ENCODE assay signal across 26 cellular contexts in the genomic region with DNA sequence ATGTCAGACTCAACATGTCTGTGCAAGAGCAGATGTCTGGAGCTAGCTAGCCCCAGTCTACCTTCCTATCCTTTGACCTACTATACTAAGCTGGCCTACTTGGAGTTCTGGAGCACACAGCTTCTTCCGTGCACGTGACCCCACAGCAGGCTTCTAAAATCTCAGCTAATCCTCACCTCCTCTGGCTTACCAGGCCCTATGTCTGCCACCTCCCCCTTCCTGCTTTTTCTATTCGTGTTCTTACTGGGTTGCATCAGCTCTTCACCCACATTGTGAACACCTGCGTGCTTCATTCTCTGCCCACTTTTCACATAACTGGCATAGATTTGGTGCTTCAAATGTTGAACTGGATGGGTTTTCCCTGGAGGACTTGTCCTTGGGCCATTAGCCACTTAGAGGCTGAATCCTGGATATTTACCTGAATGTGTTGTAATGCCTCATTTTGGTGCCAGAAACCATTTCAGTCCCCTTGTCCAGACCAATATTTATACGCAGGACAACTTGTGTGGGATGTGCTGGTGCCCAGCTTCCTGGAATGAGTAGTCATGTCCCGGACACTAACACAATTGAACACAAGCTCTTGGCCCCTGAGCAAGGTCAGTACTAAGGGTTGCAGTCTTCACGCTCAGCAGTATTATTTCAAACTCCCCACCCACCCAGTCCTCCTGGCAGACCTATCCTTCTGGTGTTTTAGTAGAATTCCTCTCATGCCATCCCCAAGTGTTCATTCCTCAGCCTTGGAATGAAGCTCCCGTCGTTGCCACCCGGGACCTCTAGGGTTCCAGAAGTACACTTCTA. TPM values are rescaled to one million over a fixed set of nuclear protein-coding genes. Genes with fewer than 3 reads are reported as not detected.
DNase-seq lines count a peak whose midpoint lies in the region; ATAC-seq, FAIRE-seq and TF ChIP-seq lines count a peak whose summit lies in the region.
"Had no signal": no experiment of that assay in that cellular context is flagged by ENCODE, and none has a peak within 500 bp of the region (broad histone marks: within the 10 kb centered on the region; RNA-seq: fewer than 3 reads in every experiment).

No MANE protein-coding gene starts in this region.

- in situ Hi-C loops in HepG2 (cut with HindIII; ENCODE audit: extremely low pct_ligation_motif_present, low pct_unique_long_range_greater_than_20kb) (no loop called here), mammary epithelial cell (cut with MboI; ENCODE audit: low sequenced_read_pairs in 2 of 2) (no loop called here)

- H3K27ac ChIP-seq in liver (ENCODE audit: low read depth in 1 of 2, low read length in 2 of 2) (peak overlapping the region; percentile 58 to 67), HepG2 (ENCODE audit: extremely low read length, insufficient read depth, low read length) (no peak overlapping the region), lung (ENCODE audit: low read depth in 1 of 2, low read length in 1 of 2) (peak overlapping the region in 1 of 2 donors; percentile 23), stomach (peak overlapping the region in 3 of 5 donors; percentile 46 to 64 (median 53)), mammary epithelial cell (ENCODE audit: insufficient read depth, low read depth, low read length) (no peak overlapping the region)
- H3K27ac ChIP-seq: BLaER1, thoracic aorta, VCaP had no signal

- no peak for FAIRE-seq in HepG2 (lab: Jason Lieb, UNC)

- H3K36me3 ChIP-seq in liver (ENCODE audit: control insufficient read depth in 4 of 4, insufficient read depth in 3 of 4, low read depth in 1 of 4, low read length in 3 of 4) (no peaks in the 10 kb centered on the region), HepG2 (replicated peaks in 1 of 2; ENCODE audit: control insufficient read depth in 1 of 2, insufficient read depth in 2 of 2, low read length in 2 of 2) (no peaks in the 10 kb centered on the region), lung (ENCODE audit: control insufficient read depth in 2 of 2, insufficient read depth in 2 of 2, low read length in 2 of 2) (no peaks in the 10 kb centered on the region), stomach (no peaks in the 10 kb centered on the region), mammary epithelial cell (ENCODE audit: insufficient read depth, low read length) (no peaks in the 10 kb centered on the region)
- H3K36me3 ChIP-seq: BLaER1, gastrocnemius medialis, thoracic aorta had no signal

- H3K4me1 ChIP-seq in liver (ENCODE audit: control insufficient read depth in 4 of 4, insufficient read depth in 4 of 4, low read length in 3 of 4) (peaks cover 19 to 51% (median 43%) of the 10 kb centered on the region in 4 donors), HepG2 (ENCODE audit: insufficient read depth, low read length) (no peaks in the 10 kb centered on the region), lung (ENCODE audit: control insufficient read depth in 2 of 2, insufficient read depth in 2 of 2, low read length in 2 of 2) (peaks cover 0 to 3% of the 10 kb centered on the region in 2 donors), stomach (peaks cover 37 to 92% (median 74%) of the 10 kb centered on the region in 4 donors), mammary epithelial cell (ENCODE audit: insufficient read depth, low read length) (no peaks in the 10 kb centered on the region)

- no peaks in the 10 kb centered on the region for H3K27me3 Mint-ChIP-seq in activated CD8-positive, alpha-beta memory T cell treated with anti-CD3 and anti-CD28 coated beads, Interleukin-2, amount 10 ng/mL, durations not matched to agents 7 days and 5 days
- H3K27me3 Mint-ChIP-seq: effector memory CD8-positive, alpha-beta T cell had no signal

- peaks cover 46% of the 10 kb centered on the region for H3K36me3 Mint-ChIP-seq in activated CD8-positive, alpha-beta memory T cell treated with anti-CD3 and anti-CD28 coated beads, Interleukin-2, amount 10 ng/mL, durations not matched to agents 7 days and 5 days
- H3K36me3 Mint-ChIP-seq: brain had no signal

- TF ChIP-seq CTCF in liver (IDR thresholded peaks at IDR 0.05; ENCODE audit: low read depth, low read length, missing input control) = no peak
- no peak for TF ChIP-seq CTCF in HepG2 (CRISPR knock-in tag; IDR thresholded peaks at IDR 0.05)
- no peak for TF ChIP-seq CTCF in lung (IDR thresholded peaks at IDR 0.05; ENCODE audit: control extremely low read depth, extremely low read depth)
- no peak for TF ChIP-seq CTCF in stomach (IDR thresholded peaks at IDR 0.05)
- no peak for TF ChIP-seq CTCF in mammary epithelial cell (conservative IDR thresholded peaks at IDR 0.05 in 1 of 2, IDR thresholded peaks at IDR 0.05 in 1 of 2; ENCODE audit: extremely low read depth in 1 of 2, insufficient read depth in 1 of 2, low read depth in 1 of 2, low read length in 2 of 2)

- TF ChIP-seq EP300 in HepG2 (IDR thresholded peaks at IDR 0.05; ENCODE audit: low read depth in 2 of 2, low read length in 2 of 2) (no peak), HepG2 (CRISPR knock-in tag; IDR thresholded peaks at IDR 0.05; ENCODE audit: borderline replicate concordance) (no peak), stomach (IDR thresholded peaks at IDR 0.05) (no peak)

- H3K4me3 Mint-ChIP-seq in activated CD8-positive, alpha-beta memory T cell treated with anti-CD3 and anti-CD28 coated beads, Interleukin-2, amount 10 ng/mL, durations not matched to agents 7 days and 5 days = no peak overlapping the region
- H3K4me3 Mint-ChIP-seq: brain; stimulated activated effector memory CD8-positive, alpha-beta T cell treated with anti-CD3 and anti-CD28 coated beads, Interleukin-12 subunit alpha, Interleukin-12 subunit beta, amount 100 ng/mL, for 72 hours; T-helper 2 cell treated with Interferon-gamma antibody and Interleukin-4, amounts not matched to agents 5 μg/mL and 100 μg/mL, for 36 hours had no signal

- no peak overlapping the region for H2AFZ ChIP-seq in HepG2 (ENCODE audit: low read length)
- H2AFZ ChIP-seq in mammary epithelial cell (ENCODE audit: low read depth, low read length) = no peak overlapping the region

- CTCF ChIA-PET in HepG2 (lab: Yijun Ruan, JAX; ENCODE audit: low intra/inter-chr PET ratio, low total read pairs) = no interaction called here
- CTCF ChIA-PET in activated CD8-positive, alpha-beta memory T cell treated with anti-CD3 and anti-CD28 coated beads, Interleukin-2, amount 10 ng/mL, durations not matched to agents 7 days and 5 days (lab: Charles Lee) = interaction anchor here (1.2 to 8.2 kb wide), 8 partner anchors 9 to 129 kb away, joined by 3 to 52 read pairs (median 6); no protein-coding TSS in a partner anchor
- CTCF ChIA-PET in mammary epithelial cell (lab: Charles Lee; ENCODE audit: low non-redundant PET) = no interaction called here

- TF ChIP-seq POLR2A in HepG2 (IDR thresholded peaks at IDR 0.05; ENCODE audit: insufficient read depth in 1 of 2, low read depth in 2 of 2, low read length in 2 of 2) (no peak), stomach (IDR thresholded peaks at IDR 0.05) (no peak)

- peak overlapping the region; percentile 22 for H3K27ac Mint-ChIP-seq in activated CD8-positive, alpha-beta memory T cell treated with anti-CD3 and anti-CD28 coated beads, Interleukin-2, amount 10 ng/mL, durations not matched to agents 7 days and 5 days
- H3K27ac Mint-ChIP-seq: brain; stimulated activated effector memory CD8-positive, alpha-beta T cell treated with anti-CD3 and anti-CD28 coated beads, Interleukin-12 subunit alpha, Interleukin-12 subunit beta, amount 100 ng/mL, for 72 hours; T-helper 2 cell treated with Interferon-gamma antibody and Interleukin-4, amounts not matched to agents 5 μg/mL and 100 μg/mL, for 36 hours had no signal

- no TSS peak for BruUV-seq in HepG2 (replicated peaks; lab: Mats Ljungman, UMichigan)
- no TSS peak for BruUV-seq in mammary epithelial cell (replicated peaks; lab: Mats Ljungman, UMichigan)

- H3K9me3 Mint-ChIP-seq in activated CD8-positive, alpha-beta memory T cell treated with anti-CD3 and anti-CD28 coated beads, Interleukin-2, amount 10 ng/mL, durations not matched to agents 7 days and 5 days (ENCODE audit: low read depth) = no peaks in the 10 kb centered on the region
- H3K9me3 Mint-ChIP-seq: brain; effector memory CD8-positive, alpha-beta T cell; stimulated activated effector memory CD8-positive, alpha-beta T cell treated with anti-CD3 and anti-CD28 coated beads, Interleukin-12 subunit alpha, Interleukin-12 subunit beta, amount 100 ng/mL, for 72 hours; T-helper 2 cell treated with Interferon-gamma antibody and Interleukin-4, amounts not matched to agents 5 μg/mL and 100 μg/mL, for 36 hours had no signal

- TF ChIP-seq RAD21 in liver (IDR thresholded peaks at IDR 0.05) = peak; percentile 54 to 59
- no peak for TF ChIP-seq RAD21 in HepG2 (CRISPR knock-in tag; IDR thresholded peaks at IDR 0.05)

- POLR2A ChIA-PET in HepG2 (lab: Yijun Ruan, JAX) = no interaction called here

- WGBS in liver = 61% methylated on average over 10 of the region's 10 CpGs
- 39% methylated on average over 8 of the region's 10 CpGs for WGBS in HepG2 (ENCODE audit: low lambda C conversion rate)
- 66 to 79% methylated on average over 10 of the region's 10 CpGs for WGBS in lung, 2 donors
- WGBS in stomach, 5 donors = 75 to 87% (median 79%) methylated on average over 9 to 10 of the region's 10 CpGs
- WGBS in mammary epithelial cell (ENCODE audit: low coverage, missing lambda C conversion rate) = 33% methylated on average over 9 of the region's 10 CpGs

- H4K20me1 ChIP-seq in HepG2 (ENCODE audit: insufficient read depth, low read length) = no peaks in the 10 kb centered on the region
- H4K20me1 ChIP-seq in mammary epithelial cell (ENCODE audit: insufficient read depth, low read length) = no peaks in the 10 kb centered on the region
- H4K20me1 ChIP-seq: BLaER1 had no signal

- no peaks in the 10 kb centered on the region for H3K79me2 ChIP-seq in HepG2 (ENCODE audit: insufficient read depth, low read length)
- no peaks in the 10 kb centered on the region for H3K79me2 ChIP-seq in mammary epithelial cell (ENCODE audit: insufficient read depth, low read length)

- dilution Hi-C loops in mammary epithelial cell (cut with HindIII; ENCODE audit: low sequenced_read_pairs) = no loop called here

- H3K27me3 ChIP-seq in liver (ENCODE audit: control insufficient read depth in 4 of 4, insufficient read depth in 4 of 4, low read length in 3 of 4) = no peaks in the 10 kb centered on the region
- peaks cover 0 to 8% of the 10 kb centered on the region in 2 experiments; a peak in 1 of 5 replicates for H3K27me3 ChIP-seq in HepG2 (ENCODE audit: control insufficient read depth in 1 of 2, insufficient read depth in 2 of 2, low read length in 2 of 2)
- no peaks in the 10 kb centered on the region for H3K27me3 ChIP-seq in lung (ENCODE audit: control insufficient read depth, insufficient read depth)
- no peaks in the 10 kb centered on the region for H3K27me3 ChIP-seq in stomach
- H3K27me3 ChIP-seq in mammary epithelial cell (ENCODE audit: insufficient read depth, low read length) = no peaks in the 10 kb centered on the region
- H3K27me3 ChIP-seq: BLaER1, gastrocnemius medialis had no signal

- no peak for DNase-seq in HepG2 (ENCODE audit: low spot score)
- DNase-seq in activated CD8-positive, alpha-beta memory T cell treated with anti-CD3 and anti-CD28 coated beads, Interleukin-2, amount 10 ng/mL, durations not matched to agents 7 days and 5 days = no peak
- peak; percentile 63 for DNase-seq in lung (ENCODE audit: low spot score)
- DNase-seq in stomach = no peak
- DNase-seq in mammary epithelial cell = no peak
- DNase-seq: activated T-cell treated with anti-CD3 and anti-CD28 coated beads, Interleukin-2, amount 50 U/mL, for 1 hour; Caco-2; DMS79; effector memory CD8-positive, alpha-beta T cell; GOT3; KG1; NCI-H146; NCI-H526 treated with DMSO at 0.1 percent for 48 hours; nucleus accumbens had no signal

- intact Hi-C loops in HepG2 (cut with micrococcal nuclease; ENCODE audit: unreplicated experiment) = loop anchor here (10.0 kb wide), 1 partner anchor 65 kb away; no protein-coding TSS in a partner anchor
- intact Hi-C loops in stomach (cut with DNase I; ENCODE audit: low total_unique reads) = no loop called here
- intact Hi-C loops in mammary epithelial cell (cut with micrococcal nuclease) = no loop called here

- H3K9ac ChIP-seq in liver (ENCODE audit: low read depth in 1 of 2, low read length in 2 of 2) (no peak overlapping the region), HepG2 (ENCODE audit: insufficient read depth, low read depth, low read length) (no peak overlapping the region), mammary epithelial cell (ENCODE audit: insufficient read depth, low read length) (no peak overlapping the region)
- H3K9ac ChIP-seq: BLaER1 had no signal

- H3K4me1 Mint-ChIP-seq in activated CD8-positive, alpha-beta memory T cell treated with anti-CD3 and anti-CD28 coated beads, Interleukin-2, amount 10 ng/mL, durations not matched to agents 7 days and 5 days = peaks cover 64% of the 10 kb centered on the region
- H3K4me1 Mint-ChIP-seq: brain had no signal

- H3K4me2 ChIP-seq in HepG2 (ENCODE audit: low read depth, low read length) = no peak overlapping the region
- H3K4me2 ChIP-seq in mammary epithelial cell (ENCODE audit: insufficient read depth, low read depth, low read length) = no peak overlapping the region
- H3K4me2 ChIP-seq: BLaER1, smooth muscle cell had no signal

- no peaks in the 10 kb centered on the region for H3K9me3 ChIP-seq in liver (ENCODE audit: control insufficient read depth in 4 of 4, low read length in 3 of 4)
- no peaks in the 10 kb centered on the region for H3K9me3 ChIP-seq in HepG2 (ENCODE audit: low read length)
- H3K9me3 ChIP-seq in lung (ENCODE audit: control insufficient read depth in 2 of 2, insufficient read depth in 1 of 2, low read length in 1 of 2) = no peaks in the 10 kb centered on the region
- no peaks in the 10 kb centered on the region for H3K9me3 ChIP-seq in stomach
- no peaks in the 10 kb centered on the region for H3K9me3 ChIP-seq in mammary epithelial cell (replicated peaks; ENCODE audit: insufficient read depth, low read length)
- H3K9me3 ChIP-seq: BLaER1, Caco-2, gastrocnemius medialis, thoracic aorta had no signal

- H3K4me3 ChIP-seq in liver (ENCODE audit: low read depth in 1 of 3, low read length in 3 of 3) = no peak overlapping the region
- no peak overlapping the region for H3K4me3 ChIP-seq in HepG2 (replicated peaks in 1 of 3; ENCODE audit: insufficient read depth in 1 of 3, low read depth in 2 of 3, low read length in 3 of 3)
- H3K4me3 ChIP-seq in lung = no peak overlapping the region
- H3K4me3 ChIP-seq in stomach = no peak overlapping the region
- no peak overlapping the region for H3K4me3 ChIP-seq in mammary epithelial cell (replicated peaks in 1 of 3; ENCODE audit: insufficient read depth in 1 of 3, low read depth in 2 of 3, low read length in 3 of 3)
- H3K4me3 ChIP-seq: BLaER1, gastrocnemius medialis, smooth muscle cell, thoracic aorta had no signal

- ATAC-seq in HepG2 = no peak
- no peak for ATAC-seq in activated CD8-positive, alpha-beta memory T cell treated with anti-CD3 and anti-CD28 coated beads, Interleukin-2, amount 10 ng/mL, durations not matched to agents 7 days and 5 days
- ATAC-seq in lung (ENCODE audit: insufficient read depth, low FRiP score) = no peak
- no peak for ATAC-seq in HG03025 (IDR thresholded peaks at IDR 0.05; ENCODE audit: low FRiP score, unreplicated experiment)
- ATAC-seq in GM18861 (IDR thresholded peaks at IDR 0.05; ENCODE audit: unreplicated experiment) = no peak
- ATAC-seq: effector memory CD8-positive, alpha-beta T cell; SK-N-SH treated with all-trans-retinoic acid at 6 μM for 48 hours; stimulated activated effector memory CD8-positive, alpha-beta T cell treated with anti-CD3 and anti-CD28 coated beads, Interleukin-12 subunit alpha, Interleukin-12 subunit beta, amount 100 ng/mL, for 72 hours had no signal

RNA-seq across cellular contexts. Expression of gene TENT5C, which starts 24.0 kb away (rescaled TPM):
- total RNA-seq in liver = 100 to 1,000 TPM in 1 of 2 donors, 1 to 10 TPM in 1; 4.3 to 200 TPM
- 1 to 10 TPM; 1.1 to 5.3 TPM for polyA plus RNA-seq in liver
- 0.02 and 0.04 TPM in 2 replicates for total RNA-seq in HepG2 (2016; rRNA removed; fragmentation: Illumina TruSeq; extraction: Trizol)
- not detected in 2 replicates for total RNA-seq in HepG2 (2016; cell fraction: cytosol; rRNA removed; fragmentation: Illumina TruSeq; extraction: Trizol; ENCODE audit: low read depth)
- 0.04 TPM in 1 of 2 replicates, not detected in the other for total RNA-seq in HepG2 (2016; cell fraction: insoluble cytoplasmic fraction; rRNA removed; fragmentation: Illumina TruSeq; extraction: Trizol)
- 0.03 TPM in 1 of 2 replicates, not detected in the other for total RNA-seq in HepG2 (2016; cell fraction: membrane; rRNA removed; fragmentation: Illumina TruSeq; extraction: Trizol)
- total RNA-seq in HepG2 (2016; cell fraction: nucleus; rRNA removed; fragmentation: Illumina TruSeq; extraction: Trizol) = 0.06 TPM in 1 of 2 replicates, not detected in the other
- 0.30 and 0.38 TPM in 2 replicates for polyA plus RNA-seq in HepG2 (2011; rRNA removed)
- 0.28 and 0.33 TPM in 2 replicates for polyA plus RNA-seq in HepG2 (2011; cell fraction: cytosol; rRNA removed)
- 0.26 and 0.35 TPM in 2 replicates for polyA plus RNA-seq in HepG2 (2011; cell fraction: nucleus; rRNA removed)
- 0.05 and 0.21 TPM in 2 replicates for polyA plus RNA-seq in HepG2 (2012)
- polyA plus RNA-seq in HepG2 (2016; cell fraction: cytosol; fragmentation: Illumina TruSeq; extraction: Trizol; ENCODE audit: low read depth) = not detected in 2 replicates
- polyA plus RNA-seq in HepG2 (2016; cell fraction: insoluble cytoplasmic fraction; fragmentation: Illumina TruSeq; extraction: Trizol; ENCODE audit: low read depth) = 0.03 and 0.04 TPM in 2 replicates
- polyA plus RNA-seq in HepG2 (2016; cell fraction: membrane; fragmentation: Illumina TruSeq; extraction: Trizol; ENCODE audit: low read depth) = not detected in 2 replicates
- polyA plus RNA-seq in HepG2 (2016; cell fraction: nucleus; fragmentation: Illumina TruSeq; extraction: Trizol; ENCODE audit: insufficient read depth, low read depth) = not detected in 2 replicates
- 1.3 and 2.5 TPM in 2 replicates for polyA minus RNA-seq in HepG2 (2011; rRNA and poly(A)+ RNA removed; ENCODE audit: low replicate concordance)
- 0.88 and 0.99 TPM in 2 replicates for polyA minus RNA-seq in HepG2 (2011; cell fraction: cytosol; rRNA and poly(A)+ RNA removed)
- 1.3 and 1.4 TPM in 2 replicates for polyA minus RNA-seq in HepG2 (2011; cell fraction: nucleus; rRNA and poly(A)+ RNA removed)
- total RNA-seq in activated CD8-positive, alpha-beta memory T cell treated with anti-CD3 and anti-CD28 coated beads, Interleukin-2, amount 10 ng/mL, durations not matched to agents 7 days and 5 days = 10 to 100 TPM; 41.6 to 50.3 TPM
- total RNA-seq in lung = 10 to 100 TPM; 30.1 to 39.0 TPM
- 1 to 10 TPM; 2.7 to 5.0 TPM for polyA plus RNA-seq in lung
- total RNA-seq in stomach = 10 to 100 TPM in 4 of 5 donors, 1 to 10 TPM in 1; 9.0 to 28.1 (median 14.7) TPM
- polyA plus RNA-seq in stomach = 1 to 10 TPM; 6.0 to 9.5 (median 8.3) TPM
- under 1 TPM; 0.17 to 0.35 TPM for total RNA-seq in mammary epithelial cell
- 0.11 TPM for polyA plus RNA-seq in mammary epithelial cell
- polyA minus RNA-seq in mammary epithelial cell = not detected

Comparison
In these comparisons a context has a peak if more than half of its experiments do, and no peak if none do; other contexts are left out.
1. H3K27ac ChIP-seq: peak in liver (2 of 2) and stomach (3 of 5); none in HepG2 (single experiment) and mammary epithelial cell (single experiment).